Comparison of ENCODE assay signal across 9 cellular contexts in the genomic region with DNA sequence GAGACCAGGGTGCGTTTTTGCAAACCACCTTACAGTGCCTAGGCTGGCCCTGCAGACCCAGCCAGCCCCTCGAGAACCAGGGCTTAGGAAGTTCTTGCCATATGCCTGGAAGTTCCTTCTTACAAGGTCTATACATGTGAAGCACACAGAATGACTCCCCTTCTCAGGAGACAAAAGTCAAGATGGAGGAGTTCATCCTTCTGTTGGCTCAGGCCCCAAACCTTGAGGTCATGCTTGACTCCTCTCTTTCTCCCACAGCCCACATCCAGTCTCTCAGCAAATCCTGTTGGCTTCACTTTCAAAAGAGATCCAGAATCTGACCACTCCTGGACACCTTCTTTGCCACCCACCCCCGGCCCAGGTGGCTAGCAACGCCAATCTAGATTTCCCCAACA. TPM values are rescaled to one million over a fixed set of nuclear protein-coding genes. Genes with fewer than 3 reads are reported as not detected.
A peak's percentile ranks its signal among the peaks of the same experiment; 100 is the strongest.
DNase-seq lines count a peak whose midpoint lies in the region; ATAC-seq and TF ChIP-seq lines count a peak whose summit lies in the region.
"Had no signal": no experiment of that assay in that cellular context is flagged by ENCODE, and none has a peak within 500 bp of the region (broad histone marks: within the 10 kb centered on the region; RNA-seq: fewer than 3 reads in every experiment).

No MANE protein-coding gene starts in this region.

- H3K27ac Mint-ChIP-seq in CD14-positive monocyte = peak overlapping the region; percentile 88 to 96 (median 94)
- H3K27ac Mint-ChIP-seq in effector memory CD8-positive, alpha-beta T cell = peak overlapping the region; percentile 92 to 93

- peaks cover 0 to 9% (median 3%) of the 10 kb centered on the region in 7 donors for H3K9me3 Mint-ChIP-seq in CD14-positive monocyte
- no peaks in the 10 kb centered on the region for H3K9me3 Mint-ChIP-seq in effector memory CD8-positive, alpha-beta T cell

- no peak for TF ChIP-seq CTCF in CD14-positive monocyte (IDR thresholded peaks at IDR 0.05)
- no peak for TF ChIP-seq CTCF in Loucy (conservative IDR thresholded peaks at IDR 0.05; ENCODE audit: low read length)
- no peak for TF ChIP-seq CTCF in omental fat pad (IDR thresholded peaks at IDR 0.05)
- no peak for TF ChIP-seq CTCF in BE2C (IDR thresholded peaks at IDR 0.05; ENCODE audit: low read depth, low read length)

- peaks cover 0 to 2% of the 10 kb centered on the region in 2 donors for H3K36me3 Mint-ChIP-seq in CD14-positive monocyte
- peaks cover 10% of the 10 kb centered on the region for H3K36me3 Mint-ChIP-seq in effector memory CD8-positive, alpha-beta T cell (ENCODE audit: insufficient read depth)

- no peaks in the 10 kb centered on the region for H3K27me3 ChIP-seq in Loucy (ENCODE audit: insufficient read depth, low read length, poor library complexity, severe bottlenecking)
- H3K27me3 ChIP-seq in BE2C = no peaks in the 10 kb centered on the region

- peak overlapping the region; percentile 66 for H3K9ac ChIP-seq in Loucy (ENCODE audit: low read depth, low read length, poor library complexity, severe bottlenecking)

- DNase-seq in CD14-positive monocyte (ENCODE audit: low spot score) (no peak), omental fat pad (ENCODE audit: low spot score) (no peak), retina (no peak), BE2C (no peak)
- no peak for DNase-seq in effector memory CD8-positive, alpha-beta T cell
- no peak for DNase-seq in stimulated activated CD4-positive, alpha-beta T cell treated with anti-CD3 and anti-CD28 coated beads, Interleukin-15, amount 100 ng/mL, for 24 hours

- H3K79me2 ChIP-seq in Loucy (ENCODE audit: insufficient read depth, low read length) = no peaks in the 10 kb centered on the region

- peaks cover 37% of the 10 kb centered on the region for H3K4me1 Mint-ChIP-seq in CD14-positive monocyte
- peaks cover 32 to 36% of the 10 kb centered on the region in 2 donors for H3K4me1 Mint-ChIP-seq in effector memory CD8-positive, alpha-beta T cell (ENCODE audit: low read depth in 2 of 2)

- H4K20me1 ChIP-seq in Loucy (ENCODE audit: insufficient read depth, low read length, poor library complexity, severe bottlenecking) = no peaks in the 10 kb centered on the region

- peak overlapping the region; percentile 69 for H3K4me2 ChIP-seq in Loucy (ENCODE audit: low read depth, low read length, poor library complexity, severe bottlenecking)

- H3K4me1 ChIP-seq in Loucy (ENCODE audit: insufficient read depth, low read length, poor library complexity, severe bottlenecking) (peaks cover 36% of the 10 kb centered on the region), BE2C (peaks cover 35% of the 10 kb centered on the region)

- H3K9me3 ChIP-seq in Loucy (ENCODE audit: insufficient read depth, low read depth, low read length) (no peaks in the 10 kb centered on the region), BE2C (no peaks in the 10 kb centered on the region)

- intact Hi-C loops in CD14-positive monocyte (cut with micrococcal nuclease) = loop anchor here in 1 of 2 donors (10.0 kb wide), 1 partner anchor 66 kb away; no protein-coding TSS in a partner anchor

- H3K9me2 ChIP-seq in Loucy (replicated peaks; ENCODE audit: low read depth, low read length) = no peaks in the 10 kb centered on the region

- peaks cover 0 to 16% (median 13%) of the 10 kb centered on the region in 3 donors for H3K27me3 Mint-ChIP-seq in CD14-positive monocyte (ENCODE audit: low read depth in 3 of 3)
- no peaks in the 10 kb centered on the region for H3K27me3 Mint-ChIP-seq in effector memory CD8-positive, alpha-beta T cell

- no peak for ATAC-seq in effector memory CD8-positive, alpha-beta T cell (replicated peaks)
- ATAC-seq in omental fat pad (ENCODE audit: low FRiP score) = peak; percentile 12
- no peak for ATAC-seq in GM18868 (IDR thresholded peaks at IDR 0.05; ENCODE audit: unreplicated experiment)

- peak overlapping the region; percentile 3; the same call in 1 of the 2 replicates for H2AFZ ChIP-seq in Loucy (ENCODE audit: low read length)

- peak overlapping the region in 1 of 2 donors; percentile 39 for H3K4me3 Mint-ChIP-seq in CD14-positive monocyte
- peak overlapping the region; percentile 60 to 63 for H3K4me3 Mint-ChIP-seq in effector memory CD8-positive, alpha-beta T cell

- H3F3A ChIP-seq in Loucy (ENCODE audit: low read depth) = no peaks in the 10 kb centered on the region

- peak overlapping the region; percentile 58 for H3K4me3 ChIP-seq in Loucy (ENCODE audit: low read length, poor library complexity, severe bottlenecking)
- no peak overlapping the region for H3K4me3 ChIP-seq in BE2C (ENCODE audit: low read depth, low read length)

- H3K36me3 ChIP-seq in Loucy (ENCODE audit: insufficient read depth, low read length) = no peaks in the 10 kb centered on the region
- H3K36me3 ChIP-seq in BE2C = no peaks in the 10 kb centered on the region

RNA-seq across cellular contexts. Expression of gene CD248, which starts 1.7 kb away (rescaled TPM):
- polyA plus RNA-seq in CD14-positive monocyte = under 1 TPM in 1 of 2 donors, not detected in 1; 0.13 TPM
- 100 to 1,000 TPM in 1 of 4 donors, 10 to 100 TPM in 3; 43.2 to 107 (median 70.7) TPM for total RNA-seq in omental fat pad
- polyA plus RNA-seq in BE2C (2012; ENCODE audit: insufficient read depth, insufficient read length, low read depth) = 93.0 TPM

RNA-seq across cellular contexts. Expression of gene RIN1, which starts 17.7 kb away (rescaled TPM):
- 1 to 10 TPM; 6.1 to 7.6 TPM for polyA plus RNA-seq in CD14-positive monocyte
- total RNA-seq in omental fat pad = 10 to 100 TPM in 1 of 4 donors, 1 to 10 TPM in 3; 2.9 to 34.6 (median 3.6) TPM
- polyA plus RNA-seq in BE2C (2012; ENCODE audit: insufficient read depth, insufficient read length, low read depth) = 18.0 TPM

RNA-seq across cellular contexts. Expression of gene BRMS1, which starts 26.3 kb away (rescaled TPM):
- 10 to 100 TPM; 62.0 to 65.2 TPM for polyA plus RNA-seq in CD14-positive monocyte
- total RNA-seq in omental fat pad = 10 to 100 TPM; 36.7 to 59.2 (median 42.0) TPM
- polyA plus RNA-seq in BE2C (2012; ENCODE audit: insufficient read depth, insufficient read length, low read depth) = 109 TPM

RNA-seq across cellular contexts. Expression of gene TMEM151A, which starts 26.9 kb away (rescaled TPM):
- not detected for polyA plus RNA-seq in CD14-positive monocyte
- total RNA-seq in omental fat pad = 10 to 100 TPM in 1 of 4 donors, 1 to 10 TPM in 2, not detected in 1; 1.6 to 14.8 (median 9.1) TPM
- 16.8 TPM for polyA plus RNA-seq in BE2C (2012; ENCODE audit: insufficient read depth, insufficient read length, low read depth)
- total RNA-seq: lung microvascular endothelial cell had no signal

RNA-seq across cellular contexts. Expression of gene B4GAT1, which starts 28.9 kb away (rescaled TPM):
- polyA plus RNA-seq in CD14-positive monocyte = 1 to 10 TPM; 1.7 TPM
- total RNA-seq in omental fat pad = 10 to 100 TPM; 13.3 to 37.1 (median 21.1) TPM
- 52.0 TPM for polyA plus RNA-seq in BE2C (2012; ENCODE audit: insufficient read depth, insufficient read length, low read depth)
